Comparison of ENCODE assay signal across 32 cellular contexts in genomic region chr1:26081267-26082019, GRCh38. TPM values are rescaled to one million over a fixed set of nuclear protein-coding genes. Genes with fewer than 3 reads are reported as not detected.
A peak's percentile ranks its signal among the peaks of the same experiment; 100 is the strongest.
DNase-seq lines count a peak whose midpoint lies in the region; ATAC-seq, FAIRE-seq and TF ChIP-seq lines count a peak whose summit lies in the region.
"Had no signal": no experiment of that assay in that cellular context is flagged by ENCODE, and none has a peak within 500 bp of the region (broad histone marks: within the 10 kb centered on the region; RNA-seq: fewer than 3 reads in every experiment).

No MANE protein-coding gene starts in this region.

- DNase-seq in RCC 7860 (ENCODE audit: low spot score) (peak; percentile 47), heart left ventricle (peak; percentile 49 to 82 (median 73)), trophoblast cell (no peak), CD14-positive monocyte (ENCODE audit: low spot score) (no peak), D341Med (ENCODE audit: low spot score) (no peak), NCI-H510A treated with DMSO at 0.1 percent for 48 hours (lab: John Stamatoyannopoulos, UW) (no peak)
- no peak for DNase-seq in activated naive CD8-positive, alpha-beta T cell treated with anti-CD3 and anti-CD28 coated beads for 36 hours
- DNase-seq: activated CD4-positive, alpha-beta T cell treated with anti-CD3 and anti-CD28 coated beads for 36 hours; erythroblast; foreskin fibroblast; hippocampal formation; NCI-H1105; NCI-H2081 treated with DMSO at 0.1 percent for 48 hours; NCI-H446 treated with DMSO at 0.1 percent for 48 hours; spleen; stimulated activated CD4-positive, alpha-beta T cell treated with anti-CD3 and anti-CD28 coated beads, Interleukin-4, amount 100 ng/mL, for 1 hour; stimulated activated naive CD8-positive, alpha-beta T cell treated with anti-CD3 and anti-CD28 coated beads, Interleukin-15, Interleukin-2, amounts not matched to agents 100 U/mL and 50 U/mL, for 24 hours; SW 1271; tibial artery had no signal

- no peak overlapping the region for H2BK120ac ChIP-seq in trophoblast cell (ENCODE audit: insufficient read depth, low read length, poor library complexity)

- no peak for TF ChIP-seq POLR2A in heart left ventricle (IDR thresholded peaks at IDR 0.05)

- H3K36me3 ChIP-seq in BLaER1: no peaks in the 10 kb centered on the region
- H3K36me3 ChIP-seq in heart left ventricle: no peaks in the 10 kb centered on the region
- H3K36me3 ChIP-seq in trophoblast cell (ENCODE audit: control insufficient read depth in 1 of 2, insufficient read depth in 2 of 2, low read length in 2 of 2): no peaks in the 10 kb centered on the region
- H3K36me3 ChIP-seq: spleen, tibial artery had no signal

- H3K4me2 ChIP-seq in BLaER1 (peak overlapping the region; percentile 80), trophoblast cell (ENCODE audit: low read length) (no peak overlapping the region)
- H3K4me2 ChIP-seq: GM23338 had no signal

- no peak overlapping the region for H4K12ac ChIP-seq in trophoblast cell (ENCODE audit: low read depth, low read length)

- H2BK5ac ChIP-seq in trophoblast cell (ENCODE audit: low read depth, low read length, poor library complexity): no peak overlapping the region

- H3K4ac ChIP-seq in trophoblast cell (ENCODE audit: low read depth, low read length): no peak overlapping the region

- peak; percentile 46 for FAIRE-seq in RCC 7860 (lab: Jason Lieb, UNC)
- FAIRE-seq: astrocyte, D721Med, TTC549 had no signal

- H3K4me3 ChIP-seq in BLaER1 (no peak overlapping the region), heart left ventricle (no peak overlapping the region), trophoblast cell (ENCODE audit: low read depth, low read length) (no peak overlapping the region)
- H3K4me3 ChIP-seq: GM23338, spleen, tibial artery had no signal

- peaks cover 21% of the 10 kb centered on the region for H3K27me3 Mint-ChIP-seq in activated naive CD8-positive, alpha-beta T cell treated with anti-CD3 and anti-CD28 coated beads for 36 hours
- H3K27me3 Mint-ChIP-seq in CD14-positive monocyte (ENCODE audit: low read depth in 3 of 3): peaks cover 5 to 26% (median 18%) of the 10 kb centered on the region in 3 donors

- H3K4me1 Mint-ChIP-seq in activated naive CD8-positive, alpha-beta T cell treated with anti-CD3 and anti-CD28 coated beads for 36 hours: no peaks in the 10 kb centered on the region
- peaks cover 1% of the 10 kb centered on the region for H3K4me1 Mint-ChIP-seq in CD14-positive monocyte
- H3K4me1 Mint-ChIP-seq: activated CD4-positive, alpha-beta T cell treated with anti-CD3 and anti-CD28 coated beads for 36 hours; activated T-helper 17 cell treated with anti-CD3 and anti-CD28 coated beads, Interleukin-2, amount 50 U/mL, for 72 hours had no signal

- H3K9ac ChIP-seq in BLaER1: no peak overlapping the region
- H3K9ac ChIP-seq in trophoblast cell (ENCODE audit: low read length): no peak overlapping the region

- no peak overlapping the region for H4K91ac ChIP-seq in trophoblast cell (ENCODE audit: low read depth, low read length)

- peaks cover 4% of the 10 kb centered on the region for H3K79me1 ChIP-seq in trophoblast cell (ENCODE audit: low read length)

- H3K9me3 Mint-ChIP-seq in activated naive CD8-positive, alpha-beta T cell treated with anti-CD3 and anti-CD28 coated beads for 36 hours: no peaks in the 10 kb centered on the region
- peaks cover 0 to 3% (median 0%) of the 10 kb centered on the region in 7 donors for H3K9me3 Mint-ChIP-seq in CD14-positive monocyte
- H3K9me3 Mint-ChIP-seq: activated T-helper 17 cell treated with anti-CD3 and anti-CD28 coated beads, Interleukin-2, amount 50 U/mL, for 72 hours; GM23338 had no signal

- H3K23ac ChIP-seq in trophoblast cell (ENCODE audit: low read length): no peak overlapping the region

- H3K27me3 ChIP-seq in BLaER1 (no peaks in the 10 kb centered on the region), heart left ventricle (peaks cover 0 to under 1% (median 0%) of the 10 kb centered on the region in 9 donors), trophoblast cell (ENCODE audit: insufficient read depth, low read length) (no peaks in the 10 kb centered on the region)

- no peak overlapping the region for H3K4me3 Mint-ChIP-seq in activated naive CD8-positive, alpha-beta T cell treated with anti-CD3 and anti-CD28 coated beads for 36 hours
- H3K4me3 Mint-ChIP-seq in CD14-positive monocyte: no peak overlapping the region
- H3K4me3 Mint-ChIP-seq: activated CD4-positive, alpha-beta T cell treated with anti-CD3 and anti-CD28 coated beads for 36 hours; activated naive CD8-positive, alpha-beta T cell; activated T-helper 17 cell treated with anti-CD3 and anti-CD28 coated beads, Interleukin-2, amount 50 U/mL, for 72 hours; GM23338 had no signal

- peak overlapping the region; percentile 4 for H2AK5ac ChIP-seq in trophoblast cell (ENCODE audit: low read length)

- no peak overlapping the region for H3K18ac ChIP-seq in trophoblast cell (ENCODE audit: low read length)

- TF ChIP-seq CTCF in heart left ventricle (IDR thresholded peaks at IDR 0.05) (no peak), CD14-positive monocyte (IDR thresholded peaks at IDR 0.05) (no peak)

- H3K27ac ChIP-seq in BLaER1 (peak overlapping the region; percentile 62; the same call in 1 of the 2 replicates), heart left ventricle (peak overlapping the region; percentile 67 to 93 (median 78)), trophoblast cell (ENCODE audit: low read depth, low read length) (no peak overlapping the region)
- H3K27ac ChIP-seq: spleen, tibial artery had no signal

- H2BK12ac ChIP-seq in trophoblast cell (ENCODE audit: low read length): no peak overlapping the region

- no peaks in the 10 kb centered on the region for H3K9me3 ChIP-seq in BLaER1
- H3K9me3 ChIP-seq in heart left ventricle: no peaks in the 10 kb centered on the region
- peaks cover under 1% of the 10 kb centered on the region for H3K9me3 ChIP-seq in trophoblast cell (ENCODE audit: insufficient read depth, low read depth, low read length)
- H3K9me3 ChIP-seq: spleen, tibial artery had no signal

- peak; percentile 54 to 80 (median 68) for ATAC-seq in heart left ventricle
- ATAC-seq: activated CD4-positive, alpha-beta T cell treated with anti-CD3 and anti-CD28 coated beads for 36 hours; activated T-helper 17 cell treated with anti-CD3 and anti-CD28 coated beads, Interleukin-2, amount 50 U/mL, for 72 hours; GM23338; stimulated activated naive CD8-positive, alpha-beta T cell treated with anti-CD3 and anti-CD28 coated beads, Interleukin-15, Interleukin-2, amounts not matched to agents 100 U/mL and 50 U/mL, for 24 hours had no signal

- no peaks in the 10 kb centered on the region for H3K36me3 Mint-ChIP-seq in activated naive CD8-positive, alpha-beta T cell treated with anti-CD3 and anti-CD28 coated beads for 36 hours
- H3K36me3 Mint-ChIP-seq in CD14-positive monocyte: no peaks in the 10 kb centered on the region
- H3K36me3 Mint-ChIP-seq: activated naive CD8-positive, alpha-beta T cell had no signal

- no peak overlapping the region for H3K27ac Mint-ChIP-seq in activated naive CD8-positive, alpha-beta T cell treated with anti-CD3 and anti-CD28 coated beads for 36 hours
- no peak overlapping the region for H3K27ac Mint-ChIP-seq in CD14-positive monocyte
- H3K27ac Mint-ChIP-seq: activated CD4-positive, alpha-beta T cell treated with anti-CD3 and anti-CD28 coated beads for 36 hours; activated naive CD8-positive, alpha-beta T cell; activated T-helper 17 cell treated with anti-CD3 and anti-CD28 coated beads, Interleukin-2, amount 50 U/mL, for 72 hours; GM23338 had no signal

- intact Hi-C loops in heart left ventricle (cut with DNase I): loop anchor here in 1 of 10 donors (5.0 kb wide), 1 partner anchor 44 kb away; no protein-coding TSS in a partner anchor
- intact Hi-C loops in CD14-positive monocyte (cut with micrococcal nuclease): no loop called here

- no peak overlapping the region for H4K8ac ChIP-seq in trophoblast cell (ENCODE audit: low read depth, low read length)

- 55 to 63% (median 57%) methylated on average over 7 to 8 of the region's 8 CpGs for WGBS in heart left ventricle, 4 donors
- WGBS in trophoblast cell (ENCODE audit: extremely low coverage, insufficient coverage, insufficient read length): no CpG with 5 or more reads among the region's 8 CpGs

- H3K14ac ChIP-seq in trophoblast cell (ENCODE audit: low read length): no peak overlapping the region

- no peak overlapping the region for H2AFZ ChIP-seq in trophoblast cell (ENCODE audit: insufficient read depth, low read length, poor library complexity)
- H2AFZ ChIP-seq: GM23338 had no signal

- H3K4me1 ChIP-seq in BLaER1 (peaks cover 41% of the 10 kb centered on the region), heart left ventricle (peaks cover 0 to 39% (median 0%) of the 10 kb centered on the region in 12 donors), trophoblast cell (ENCODE audit: control insufficient read depth in 1 of 2, insufficient read depth in 2 of 2, low read length in 2 of 2) (peaks cover 7 to 12% of the 10 kb centered on the region in 2 experiments)
- H3K4me1 ChIP-seq: spleen, tibial artery had no signal

- no peaks in the 10 kb centered on the region for H3K79me2 ChIP-seq in trophoblast cell (ENCODE audit: control insufficient read depth, insufficient read depth, low read length, poor library complexity)

- no peaks in the 10 kb centered on the region for H4K20me1 ChIP-seq in BLaER1

RNA-seq across cellular contexts. Expression of gene TRIM63, which starts 14.0 kb away (rescaled TPM):
- 100 to 1,000 TPM; 136 to 598 (median 196) TPM for total RNA-seq in heart left ventricle
- polyA plus RNA-seq in heart left ventricle (100 to 1,000 TPM; 277 to 444 TPM), CD14-positive monocyte (not detected)
- 0.44 and 0.53 TPM in 2 replicates for polyA plus RNA-seq in trophoblast cell (2013)
- not detected for total RNA-seq in activated naive CD8-positive, alpha-beta T cell treated with anti-CD3 and anti-CD28 coated beads for 36 hours
- total RNA-seq: A673; activated CD4-positive, alpha-beta T cell treated with anti-CD3 and anti-CD28 coated beads for 36 hours; activated T-helper 17 cell treated with anti-CD3 and anti-CD28 coated beads, Interleukin-2, amount 50 U/mL, for 72 hours; astrocyte; cerebellum; LHCN-M2; liver; pulmonary artery endothelial cell had no signal
- polyA plus RNA-seq: BJ, GM23338 had no signal

RNA-seq across cellular contexts. Expression of gene PDIK1L, which starts 30.2 kb away (rescaled TPM):
- 1 to 10 TPM; 3.9 to 9.3 (median 6.0) TPM for total RNA-seq in heart left ventricle
- polyA plus RNA-seq in heart left ventricle: 1 to 10 TPM; 2.1 to 2.7 TPM
- polyA plus RNA-seq in trophoblast cell (2013): 1.3 and 1.7 TPM in 2 replicates
- 10 to 100 TPM; 16.3 to 17.3 TPM for total RNA-seq in activated naive CD8-positive, alpha-beta T cell treated with anti-CD3 and anti-CD28 coated beads for 36 hours
- polyA plus RNA-seq in CD14-positive monocyte: 1 to 10 TPM; 2.3 to 2.5 TPM

RNA-seq across cellular contexts. Expression of gene SLC30A2, which starts 35.5 kb away (rescaled TPM):
- 10 to 100 TPM in 4 of 9 donors, 1 to 10 TPM in 5; 2.9 to 18.0 (median 6.5) TPM for total RNA-seq in heart left ventricle
- polyA plus RNA-seq in heart left ventricle: 1 to 10 TPM; 3.4 to 3.7 TPM
- 13.6 and 15.5 TPM in 2 replicates for polyA plus RNA-seq in trophoblast cell (2013)
- not detected for total RNA-seq in activated naive CD8-positive, alpha-beta T cell treated with anti-CD3 and anti-CD28 coated beads for 36 hours
- not detected for polyA plus RNA-seq in CD14-positive monocyte
- total RNA-seq: A673; activated CD4-positive, alpha-beta T cell treated with anti-CD3 and anti-CD28 coated beads for 36 hours; activated T-helper 17 cell treated with anti-CD3 and anti-CD28 coated beads, Interleukin-2, amount 50 U/mL, for 72 hours; astrocyte; cerebellum; LHCN-M2; pulmonary artery endothelial cell; spleen had no signal
- polyA plus RNA-seq: BJ, GM23338, spleen had no signal

RNA-seq across cellular contexts. Expression of gene EXTL1, which starts 59.9 kb away (rescaled TPM):
- total RNA-seq in heart left ventricle: 10 to 100 TPM in 2 of 9 donors, 1 to 10 TPM in 7; 1.8 to 17.5 (median 4.1) TPM
- polyA plus RNA-seq in heart left ventricle (1 to 10 TPM; 1.2 to 5.7 TPM), CD14-positive monocyte (not detected)
- polyA plus RNA-seq in trophoblast cell (2013): 0.29 and 0.34 TPM in 2 replicates
- not detected for total RNA-seq in activated naive CD8-positive, alpha-beta T cell treated with anti-CD3 and anti-CD28 coated beads for 36 hours
- total RNA-seq: A673; activated CD4-positive, alpha-beta T cell treated with anti-CD3 and anti-CD28 coated beads for 36 hours; activated T-helper 17 cell treated with anti-CD3 and anti-CD28 coated beads, Interleukin-2, amount 50 U/mL, for 72 hours; pulmonary artery endothelial cell had no signal
- polyA plus RNA-seq: liver had no signal

Comparison
In these comparisons a context has a peak if more than half of its experiments do, and no peak if none do; other contexts are left out.
1. DNase-seq: peak in RCC 7860 (single experiment) and heart left ventricle (5 of 5); none in trophoblast cell (0 of 2), activated naive CD8-positive, alpha-beta T cell treated with anti-CD3 and anti-CD28 coated beads for 36 hours (single experiment), CD14-positive monocyte (single experiment), D341Med (single experiment) and NCI-H510A treated with DMSO at 0.1 percent for 48 hours (single experiment).
2. RNA of gene TRIM63, which starts 14.0 kb away (total RNA-seq): 136 to 598 TPM in heart left ventricle; not detected in activated naive CD8-positive, alpha-beta T cell treated with anti-CD3 and anti-CD28 coated beads for 36 hours; every median in the first group is over 100 times any median in the second.